23 cellular contexts compared by ENCODE assay signal in genomic region chr11:126523441-126523840, GRCh38.
"Had no signal": no experiment of that assay in that cellular context is flagged by ENCODE, and none has a peak within 500 bp of the region (broad histone marks: within the 10 kb centered on the region; RNA-seq: fewer than 3 reads in every experiment).

No MANE protein-coding gene starts in this region.

- H3K27ac ChIP-seq: coronary artery, esophagus muscularis mucosa, foreskin keratinocyte, gastroesophageal sphincter, heart left ventricle, hepatocyte, left lung, neutrophil, psoas muscle, thoracic aorta, tibial nerve, upper lobe of left lung, uterus had no signal

- H3K79me2 ChIP-seq: hepatocyte had no signal

- H3K4me2 ChIP-seq: hepatocyte had no signal

- H3K4me3 ChIP-seq: coronary artery, esophagus muscularis mucosa, gastroesophageal sphincter, heart left ventricle, hepatocyte, left lung, psoas muscle, thoracic aorta, tibial nerve, upper lobe of left lung, uterus had no signal

- H2AFZ ChIP-seq: hepatocyte had no signal

- H3K9me3 Mint-ChIP-seq: central memory CD8-positive, alpha-beta T cell; naive thymus-derived CD8-positive, alpha-beta T cell; nephron progenitor cell; stimulated activated naive B cell treated with anti-CD40 and anti-IgM and Interleukin-4, amounts not matched to agents 10 μg/mL and 1 μg/mL and 100 μg/mL, for 72 hours; stimulated activated naive CD8-positive, alpha-beta T cell treated with anti-CD3 and anti-CD28 coated beads, Interleukin-15, Interleukin-2, amounts not matched to agents 100 ng/mL and 50 ng/mL, for 24 hours had no signal

- H3K36me3 ChIP-seq: esophagus muscularis mucosa, gastroesophageal sphincter, heart left ventricle, left lung, neutrophil, thoracic aorta, tibial nerve, upper lobe of left lung, uterus had no signal

- H3K27me3 ChIP-seq: foreskin keratinocyte, neutrophil, upper lobe of left lung, uterus had no signal

- H3K36me3 Mint-ChIP-seq: naive thymus-derived CD8-positive, alpha-beta T cell had no signal

- H3K9me3 ChIP-seq: esophagus muscularis mucosa, gastroesophageal sphincter, heart left ventricle, left lung, neutrophil, psoas muscle, thoracic aorta, tibial nerve, upper lobe of left lung, uterus had no signal

- DNase-seq: dermis blood vessel endothelial cell; effector memory CD4-positive, alpha-beta T cell; foreskin keratinocyte; heart left ventricle; left cardiac atrium; left lung; naive thymus-derived CD8-positive, alpha-beta T cell; nephron progenitor cell; psoas muscle; right cardiac atrium; small intestine; stimulated activated naive B cell treated with anti-CD40 and anti-IgM and Interleukin-4, amounts not matched to agents 10 μg/mL and 1 μg/mL and 100 μg/mL, for 72 hours; upper lobe of left lung; uterus had no signal

- H3K4me3 Mint-ChIP-seq: central memory CD8-positive, alpha-beta T cell; naive thymus-derived CD8-positive, alpha-beta T cell; nephron progenitor cell; stimulated activated naive B cell treated with anti-CD40 and anti-IgM and Interleukin-4, amounts not matched to agents 10 μg/mL and 1 μg/mL and 100 μg/mL, for 72 hours; stimulated activated naive CD8-positive, alpha-beta T cell treated with anti-CD3 and anti-CD28 coated beads, Interleukin-15, Interleukin-2, amounts not matched to agents 100 ng/mL and 50 ng/mL, for 24 hours had no signal

- ATAC-seq: foreskin keratinocyte; gastroesophageal sphincter; heart left ventricle; left cardiac atrium; left lung; naive thymus-derived CD8-positive, alpha-beta T cell; psoas muscle; right cardiac atrium; stimulated activated naive B cell treated with anti-CD40 and anti-IgM and Interleukin-4, amounts not matched to agents 10 μg/mL and 1 μg/mL and 100 μg/mL, for 72 hours had no signal

- H3K27ac Mint-ChIP-seq: nephron progenitor cell; stimulated activated naive B cell treated with anti-CD40 and anti-IgM and Interleukin-4, amounts not matched to agents 10 μg/mL and 1 μg/mL and 100 μg/mL, for 72 hours; stimulated activated naive CD8-positive, alpha-beta T cell treated with anti-CD3 and anti-CD28 coated beads, Interleukin-15, Interleukin-2, amounts not matched to agents 100 ng/mL and 50 ng/mL, for 24 hours had no signal

- H3K4me1 Mint-ChIP-seq: central memory CD8-positive, alpha-beta T cell; naive thymus-derived CD8-positive, alpha-beta T cell; stimulated activated naive B cell treated with anti-CD40 and anti-IgM and Interleukin-4, amounts not matched to agents 10 μg/mL and 1 μg/mL and 100 μg/mL, for 72 hours had no signal

- H3K4me1 ChIP-seq: esophagus muscularis mucosa, foreskin keratinocyte, gastroesophageal sphincter, left lung, psoas muscle, tibial nerve, upper lobe of left lung, uterus had no signal
